Comparison of ENCODE assay signal across 26 cellular contexts in the genomic region with DNA sequence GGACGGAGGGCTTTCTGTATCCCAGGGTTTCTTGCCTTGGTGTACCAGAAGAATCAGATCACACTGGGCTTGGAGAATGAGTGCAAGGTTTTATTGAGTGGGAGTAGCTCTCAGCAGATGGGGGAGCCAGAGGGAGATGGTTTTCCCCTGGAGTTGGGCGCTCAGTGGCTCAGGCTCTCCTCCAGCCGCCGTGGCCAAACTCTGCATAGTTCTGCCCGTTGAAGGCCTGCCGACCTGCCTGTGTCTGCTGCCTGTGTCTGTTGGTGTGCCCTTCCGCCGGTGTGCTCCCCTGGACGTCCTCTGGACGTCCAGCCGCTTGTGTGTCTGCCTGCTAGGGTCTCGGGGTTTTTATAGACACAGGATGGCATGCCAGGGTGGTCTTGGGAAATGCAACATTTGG. TPM values are rescaled to one million over a fixed set of nuclear protein-coding genes. Genes with fewer than 3 reads are reported as not detected.
DNase-seq lines count a peak whose midpoint lies in the region; ATAC-seq, FAIRE-seq and TF ChIP-seq lines count a peak whose summit lies in the region.
"Had no signal": no experiment of that assay in that cellular context is flagged by ENCODE, and none has a peak within 500 bp of the region (broad histone marks: within the 10 kb centered on the region; RNA-seq: fewer than 3 reads in every experiment).

No MANE protein-coding gene starts in this region.

- H3F3A ChIP-seq in neural progenitor cell (ENCODE audit: low read depth) = no peaks in the 10 kb centered on the region

- H3K36me3 Mint-ChIP-seq in neural progenitor cell = no peaks in the 10 kb centered on the region
- H3K36me3 Mint-ChIP-seq in immature natural killer cell = no peaks in the 10 kb centered on the region
- H3K36me3 Mint-ChIP-seq: CD14-positive monocyte had no signal

- H3K9me1 ChIP-seq in K562 (ENCODE audit: control insufficient read depth, insufficient read depth, low read length) = no peaks in the 10 kb centered on the region

- DNase-seq in HepG2 (ENCODE audit: low spot score) = no peak
- no peak for DNase-seq in right lobe of liver
- DNase-seq in K562 (ENCODE audit: extremely low read depth in 1 of 4, low spot score in 3 of 4) = no peak
- DNase-seq in neural progenitor cell (ENCODE audit: low spot score) = no peak
- DNase-seq in H7 = no peak
- no peak for DNase-seq in immature natural killer cell
- DNase-seq in OCI-LY7 (ENCODE audit: low spot score) = no peak
- DNase-seq: 8988T; ACHN; AML-193; BE2C; CD4-positive, alpha-beta T cell; CD8-positive, alpha-beta memory T cell; DMS 273 treated with DMSO at 0.1 percent for 48 hours; DMS79; EL; GDM1; GM23248; HCEC 1CT had no signal

- H4K20me1 ChIP-seq in HepG2 (ENCODE audit: insufficient read depth, low read length) (no peaks in the 10 kb centered on the region), K562 (replicated peaks; ENCODE audit: control insufficient read depth, insufficient read depth, low read length) (no peaks in the 10 kb centered on the region), neural progenitor cell (ENCODE audit: low read depth) (no peaks in the 10 kb centered on the region), OCI-LY7 (ENCODE audit: insufficient read depth, low read length) (no peaks in the 10 kb centered on the region)
- H4K20me1 ChIP-seq: BLaER1 treated with 17β-estradiol and CSF1 and Interleukin-3, amounts not matched to agents 10 nM and 100 nM had no signal

- TF ChIP-seq RAD21 in HepG2 (CRISPR knock-in tag; IDR thresholded peaks at IDR 0.05) (no peak), K562 (CRISPR knock-in tag; conservative IDR thresholded peaks at IDR 0.05 in 1 of 2, IDR thresholded peaks at IDR 0.05 in 1 of 2) (no peak)

- TF ChIP-seq EP300 in HepG2 (IDR thresholded peaks at IDR 0.05; ENCODE audit: low read depth in 2 of 2, low read length in 2 of 2) = no peak
- TF ChIP-seq EP300 in HepG2 (CRISPR knock-in tag; IDR thresholded peaks at IDR 0.05; ENCODE audit: borderline replicate concordance) = no peak
- no peak for TF ChIP-seq EP300 in K562 (IDR thresholded peaks at IDR 0.05; ENCODE audit: low read length)

- H3K36me3 ChIP-seq in HepG2 (replicated peaks in 1 of 2; ENCODE audit: control insufficient read depth in 1 of 2, insufficient read depth in 2 of 2, low read length in 2 of 2) = no peaks in the 10 kb centered on the region
- no peaks in the 10 kb centered on the region for H3K36me3 ChIP-seq in right lobe of liver
- no peaks in the 10 kb centered on the region for H3K36me3 ChIP-seq in K562 (ENCODE audit: control insufficient read depth, insufficient read depth, low read length)
- no peaks in the 10 kb centered on the region for H3K36me3 ChIP-seq in neural progenitor cell
- no peaks in the 10 kb centered on the region for H3K36me3 ChIP-seq in H7 (replicated peaks; ENCODE audit: control insufficient read depth, insufficient read depth, low read length)
- H3K36me3 ChIP-seq in OCI-LY7 (ENCODE audit: insufficient read depth, low read length) = no peaks in the 10 kb centered on the region
- H3K36me3 ChIP-seq: BE2C; BLaER1 treated with 17β-estradiol and CSF1 and Interleukin-3, amounts not matched to agents 10 nM and 100 nM had no signal

- TF ChIP-seq CTCF in HepG2 (CRISPR knock-in tag; IDR thresholded peaks at IDR 0.05) (no peak), right lobe of liver (IDR thresholded peaks at IDR 0.05) (no peak), K562 (IDR thresholded peaks at IDR 0.05 in 2 of 3, conservative IDR thresholded peaks at IDR 0.05 in 1 of 3; ENCODE audit: insufficient read depth in 2 of 3, low read depth in 1 of 3, low read length in 3 of 3) (no peak), neural progenitor cell (IDR thresholded peaks at IDR 0.05) (no peak), OCI-LY7 (conservative IDR thresholded peaks at IDR 0.05; ENCODE audit: low read length) (no peak)

- no peak overlapping the region for H3K27ac ChIP-seq in HepG2 (ENCODE audit: extremely low read length, insufficient read depth, low read length)
- H3K27ac ChIP-seq in right lobe of liver = no peak overlapping the region
- no peak overlapping the region for H3K27ac ChIP-seq in K562 (ENCODE audit: extremely low read depth, low read depth, low read length)
- no peak overlapping the region for H3K27ac ChIP-seq in neural progenitor cell
- no peak overlapping the region for H3K27ac ChIP-seq in OCI-LY7 (ENCODE audit: low read depth, low read length, poor library complexity, severe bottlenecking)
- H3K27ac ChIP-seq: A549; BLaER1 treated with 17β-estradiol and CSF1 and Interleukin-3, amounts not matched to agents 10 nM and 100 nM; GM23248 had no signal

- TF ChIP-seq POLR2A in HepG2 (IDR thresholded peaks at IDR 0.05; ENCODE audit: insufficient read depth in 1 of 2, low read depth in 2 of 2, low read length in 2 of 2) (no peak), right lobe of liver (IDR thresholded peaks at IDR 0.05) (no peak), K562 (conservative IDR thresholded peaks at IDR 0.05) (no peak)

- H3K79me2 ChIP-seq in HepG2 (ENCODE audit: insufficient read depth, low read length) (peaks cover under 1% of the 10 kb centered on the region), K562 (ENCODE audit: control insufficient read depth, insufficient read depth, low read length) (peaks cover 5% of the 10 kb centered on the region; the same call in 2 of the 3 replicates), neural progenitor cell (ENCODE audit: low read depth) (no peaks in the 10 kb centered on the region), OCI-LY7 (ENCODE audit: insufficient read depth, low read depth, low read length) (peaks cover under 1% of the 10 kb centered on the region; the same call in 1 of the 2 replicates)

- H3K9me3 Mint-ChIP-seq in neural progenitor cell = no peaks in the 10 kb centered on the region
- H3K9me3 Mint-ChIP-seq in immature natural killer cell = no peaks in the 10 kb centered on the region
- H3K9me3 Mint-ChIP-seq: CD4-positive, alpha-beta T cell; CD8-positive, alpha-beta memory T cell had no signal

- H3K9me2 ChIP-seq in OCI-LY7 (ENCODE audit: insufficient read depth, low read length) = no peaks in the 10 kb centered on the region

- ATAC-seq in HepG2 (peak; percentile 63), right lobe of liver (no peak), K562 (no peak)
- ATAC-seq: A549, GM12878 had no signal

- BruUV-seq in HepG2 (replicated peaks; lab: Mats Ljungman, UMichigan) (no TSS peak), K562 (replicated peaks; lab: Mats Ljungman, UMichigan) (no TSS peak), OCI-LY7 (replicated peaks; lab: Mats Ljungman, UMichigan) (no TSS peak)

- H3K27me3 ChIP-seq in HepG2 (ENCODE audit: control insufficient read depth in 1 of 2, insufficient read depth in 2 of 2, low read length in 2 of 2) (peaks cover 0 to 10% of the 10 kb centered on the region in 2 experiments; a peak in 3 of 5 replicates), right lobe of liver (no peaks in the 10 kb centered on the region), K562 (ENCODE audit: control insufficient read depth in 2 of 2, insufficient read depth in 2 of 2, low read length in 2 of 2) (no peaks in the 10 kb centered on the region), neural progenitor cell (no peaks in the 10 kb centered on the region), H7 (ENCODE audit: control insufficient read depth, insufficient read depth, low read length) (no peaks in the 10 kb centered on the region)
- H3K27me3 ChIP-seq: BE2C; BLaER1 treated with 17β-estradiol and CSF1 and Interleukin-3, amounts not matched to agents 10 nM and 100 nM had no signal

- no peaks in the 10 kb centered on the region for H3K9me3 ChIP-seq in HepG2 (ENCODE audit: low read length)
- H3K9me3 ChIP-seq in right lobe of liver = no peaks in the 10 kb centered on the region
- no peaks in the 10 kb centered on the region for H3K9me3 ChIP-seq in K562 (replicated peaks; ENCODE audit: control insufficient read depth, insufficient read depth, low read depth, low read length)
- H3K9me3 ChIP-seq in neural progenitor cell (ENCODE audit: low read depth) = no peaks in the 10 kb centered on the region
- no peaks in the 10 kb centered on the region for H3K9me3 ChIP-seq in OCI-LY7 (ENCODE audit: low read length)
- H3K9me3 ChIP-seq: A549; BE2C; BLaER1 treated with 17β-estradiol and CSF1 and Interleukin-3, amounts not matched to agents 10 nM and 100 nM had no signal

- H3K4me1 ChIP-seq in HepG2 (ENCODE audit: insufficient read depth, low read length) (peaks cover 5% of the 10 kb centered on the region; the same call in 1 of the 2 replicates), right lobe of liver (peaks cover 0 to under 1% (median 0%) of the 10 kb centered on the region in 4 donors), K562 (replicated peaks in 1 of 2; ENCODE audit: control insufficient read depth in 2 of 2, insufficient read depth in 2 of 2, low read length in 2 of 2) (peaks cover 9 to 12% of the 10 kb centered on the region in 2 experiments; a peak in 4 of 5 replicates), neural progenitor cell (no peaks in the 10 kb centered on the region), OCI-LY7 (ENCODE audit: insufficient read depth, low read length, poor library complexity, severe bottlenecking) (peaks cover 31% of the 10 kb centered on the region)

- POLR2A ChIA-PET in HepG2 (lab: Yijun Ruan, JAX) = no interaction called here
- POLR2A ChIA-PET in K562 (lab: Yijun Ruan, JAX) = no interaction called here
- POLR2A ChIA-PET in OCI-LY7 (lab: Charles Lee) = interaction anchor here (0.6 kb wide), 1 partner anchor 1098 kb away, joined by 3 read pairs; no protein-coding TSS in a partner anchor

- CTCF ChIA-PET in HepG2 (lab: Yijun Ruan, JAX; ENCODE audit: low intra/inter-chr PET ratio, low total read pairs) = no interaction called here
- CTCF ChIA-PET in K562 (lab: Yijun Ruan, JAX; ENCODE audit: low intra/inter-chr PET ratio) = no interaction called here
- CTCF ChIA-PET in OCI-LY7 (lab: Charles Lee; ENCODE audit: unreplicated experiment) = no interaction called here

- no peaks in the 10 kb centered on the region for H3K27me3 Mint-ChIP-seq in neural progenitor cell (ENCODE audit: insufficient read depth, low read depth)
- peaks cover 0 to 6% (median 5%) of the 10 kb centered on the region in 3 donors for H3K27me3 Mint-ChIP-seq in immature natural killer cell (ENCODE audit: low read depth in 3 of 3)

- no peak overlapping the region for H3K4me3 Mint-ChIP-seq in neural progenitor cell
- H3K4me3 Mint-ChIP-seq in immature natural killer cell = no peak overlapping the region
- H3K4me3 Mint-ChIP-seq: CD14-positive monocyte; CD4-positive, alpha-beta T cell had no signal

- WGBS in HepG2 (ENCODE audit: low lambda C conversion rate) = 13% methylated on average over 3 of the region's 12 CpGs
- 78% methylated on average over 1 of the region's 12 CpGs for WGBS in right lobe of liver (ENCODE audit: insufficient coverage, low coverage, low lambda C conversion rate, missing lambda C conversion rate)
- 66% methylated on average over 10 of the region's 12 CpGs for WGBS in K562 (ENCODE audit: insufficient coverage, low coverage, missing lambda C conversion rate)

- H2AFZ ChIP-seq in HepG2 (ENCODE audit: low read length) (no peak overlapping the region), K562 (ENCODE audit: low read depth, low read length) (peak overlapping the region; percentile 28; the same call in 1 of the 2 replicates), neural progenitor cell (replicated peaks) (peak overlapping the region; percentile 54), OCI-LY7 (ENCODE audit: low read length) (no peak overlapping the region)
- H2AFZ ChIP-seq: GM23248 had no signal

- H3K4me1 Mint-ChIP-seq in neural progenitor cell = peaks cover 7% of the 10 kb centered on the region
- peaks cover 17 to 18% of the 10 kb centered on the region in 2 donors for H3K4me1 Mint-ChIP-seq in immature natural killer cell

- peak overlapping the region; percentile 6 to 48 (median 30); a peak in 3 of 6 replicates for H3K4me3 ChIP-seq in HepG2 (replicated peaks in 1 of 3; ENCODE audit: insufficient read depth in 1 of 3, low read depth in 2 of 3, low read length in 3 of 3)
- no peak overlapping the region for H3K4me3 ChIP-seq in right lobe of liver
- H3K4me3 ChIP-seq in K562 = no peak overlapping the region
- H3K4me3 ChIP-seq in neural progenitor cell = no peak overlapping the region
- no peak overlapping the region for H3K4me3 ChIP-seq in H7 (ENCODE audit: insufficient read depth, low read depth, low read length)
- no peak overlapping the region for H3K4me3 ChIP-seq in OCI-LY7 (ENCODE audit: low read depth, low read length, poor library complexity, severe bottlenecking)
- H3K4me3 ChIP-seq: A549; BLaER1 treated with 17β-estradiol and CSF1 and Interleukin-3, amounts not matched to agents 10 nM and 100 nM; GM12878; GM23248 had no signal

- intact Hi-C loops in HepG2 (cut with micrococcal nuclease; ENCODE audit: unreplicated experiment) (no loop called here), right lobe of liver (cut with DNase I) (loop anchor here in 1 of 2 donors (10.0 kb wide), 1 partner anchor 125 kb away; no protein-coding TSS in a partner anchor), K562 (cut with micrococcal nuclease) (no loop called here), OCI-LY7 (cut with micrococcal nuclease; ENCODE audit: unreplicated experiment) (no loop called here)

- H3K9ac ChIP-seq in HepG2 (ENCODE audit: insufficient read depth, low read depth, low read length) = no peak overlapping the region
- no peak overlapping the region for H3K9ac ChIP-seq in K562 (ENCODE audit: insufficient read depth in 1 of 2, low read depth in 2 of 2, low read length in 2 of 2)
- H3K9ac ChIP-seq in neural progenitor cell = no peak overlapping the region
- H3K9ac ChIP-seq: BLaER1 treated with 17β-estradiol and CSF1 and Interleukin-3, amounts not matched to agents 10 nM and 100 nM; GM23248 had no signal

- H3K27ac Mint-ChIP-seq in neural progenitor cell (no peak overlapping the region), immature natural killer cell (no peak overlapping the region)
- H3K27ac Mint-ChIP-seq: CD14-positive monocyte; CD4-positive, alpha-beta T cell had no signal

- in situ Hi-C loops in HepG2 (cut with HindIII; ENCODE audit: extremely low pct_ligation_motif_present, low pct_unique_long_range_greater_than_20kb) (no loop called here), K562 (cut with MboI) (no loop called here)

- no peak for FAIRE-seq in HepG2 (lab: Jason Lieb, UNC)
- no peak for FAIRE-seq in K562 (lab: Jason Lieb, UNC)
- FAIRE-seq: A549, D721Med, GM12878, GM19239, H54 had no signal

- H3K4me2 ChIP-seq in HepG2 (ENCODE audit: low read depth, low read length) (peak overlapping the region; percentile 66), K562 (ENCODE audit: insufficient read depth, low read length) (no peak overlapping the region), neural progenitor cell (no peak overlapping the region), OCI-LY7 (ENCODE audit: low read length) (no peak overlapping the region)
- H3K4me2 ChIP-seq: A549; BLaER1 treated with 17β-estradiol and CSF1 and Interleukin-3, amounts not matched to agents 10 nM and 100 nM had no signal

RNA-seq across cellular contexts. Expression of a gene that starts 4.5 kb away (rescaled TPM):
- total RNA-seq in HepG2 (2016; rRNA removed; fragmentation: Illumina TruSeq; extraction: Trizol) (9.1 and 15.3 TPM in 2 replicates), right lobe of liver (1 to 10 TPM; 2.5 to 4.3 (median 3.1) TPM), K562 (2014; rRNA removed) (8.2 and 8.4 TPM in 2 replicates), K562 (2014; rRNA removed; fragmentation: Illumina TruSeq; extraction: Trizol) (14.4 and 17.1 TPM in 2 replicates), K562 (2015; rRNA removed; fragmentation: Illumina TruSeq; extraction: Trizol) (11.1 and 12.7 TPM in 2 replicates), K562 (2021) (8.3 and 9.5 TPM in 2 replicates), neural progenitor cell (ENCODE audit: low replicate concordance) (7.0 and 11.8 TPM in 2 replicates), OCI-LY7 (2022) (16.8 and 20.0 TPM in 2 replicates)
- 0.81 and 0.88 TPM in 2 replicates for total RNA-seq in HepG2 (2016; cell fraction: cytosol; rRNA removed; fragmentation: Illumina TruSeq; extraction: Trizol; ENCODE audit: low read depth)
- total RNA-seq in HepG2 (2016; cell fraction: insoluble cytoplasmic fraction; rRNA removed; fragmentation: Illumina TruSeq; extraction: Trizol) = 9.3 and 13.9 TPM in 2 replicates
- 3.3 and 3.7 TPM in 2 replicates for total RNA-seq in HepG2 (2016; cell fraction: membrane; rRNA removed; fragmentation: Illumina TruSeq; extraction: Trizol)
- 10.3 and 11.6 TPM in 2 replicates for total RNA-seq in HepG2 (2016; cell fraction: nucleus; rRNA removed; fragmentation: Illumina TruSeq; extraction: Trizol)
- polyA plus RNA-seq in HepG2 (2011; rRNA removed) (1.9 and 2.4 TPM in 2 replicates), K562 (2011; rRNA removed) (5.3 and 9.1 TPM in 2 replicates), K562 (2014; fragmentation: Illumina TruSeq; extraction: Trizol) (11.0 and 11.5 TPM in 2 replicates), K562 (2014; fragmentation: Nextera tagmentation; extraction: Ambion mirVana) (1 to 10 TPM; 4.3 to 7.5 TPM), K562 (2014; rRNA removed) (7.5 and 8.8 TPM in 2 replicates), immature natural killer cell (10 to 100 TPM in 1 of 3 donors, 1 to 10 TPM in 2; 1.1 to 10.3 (median 3.4) TPM)
- 0.97 and 1.9 TPM in 2 replicates for polyA plus RNA-seq in HepG2 (2011; cell fraction: cytosol; rRNA removed)
- polyA plus RNA-seq in HepG2 (2011; cell fraction: nucleus; rRNA removed) = 1.4 and 1.7 TPM in 2 replicates
- polyA plus RNA-seq in HepG2 (2012) = 3.4 and 4.2 TPM in 2 replicates
- 0.20 and 0.32 TPM in 2 replicates for polyA plus RNA-seq in HepG2 (2016; cell fraction: cytosol; fragmentation: Illumina TruSeq; extraction: Trizol; ENCODE audit: low read depth)
- polyA plus RNA-seq in HepG2 (2016; cell fraction: insoluble cytoplasmic fraction; fragmentation: Illumina TruSeq; extraction: Trizol; ENCODE audit: low read depth) = 9.2 and 10.7 TPM in 2 replicates
- 1.5 TPM in 2 replicates for polyA plus RNA-seq in HepG2 (2016; cell fraction: membrane; fragmentation: Illumina TruSeq; extraction: Trizol; ENCODE audit: low read depth)
- polyA plus RNA-seq in HepG2 (2016; cell fraction: nucleus; fragmentation: Illumina TruSeq; extraction: Trizol; ENCODE audit: insufficient read depth, low read depth) = 6.6 and 9.3 TPM in 2 replicates
- polyA minus RNA-seq in HepG2 (2011; rRNA and poly(A)+ RNA removed; ENCODE audit: low replicate concordance) = 1.7 and 3.2 TPM in 2 replicates
- 2.7 and 4.3 TPM in 2 replicates for polyA minus RNA-seq in HepG2 (2011; cell fraction: cytosol; rRNA and poly(A)+ RNA removed)
- 12.0 and 17.3 TPM in 2 replicates for polyA minus RNA-seq in HepG2 (2011; cell fraction: nucleus; rRNA and poly(A)+ RNA removed)
- 8.0 and 17.7 TPM in 2 replicates for total RNA-seq in K562 (2011; cell fraction: chromatin; rRNA removed; ENCODE audit: low replicate concordance)
- total RNA-seq in K562 (2011; cell fraction: nucleolus; rRNA removed) = 4.1 and 6.8 TPM in 2 replicates
- 7.0 and 7.2 TPM in 2 replicates for total RNA-seq in K562 (2011; cell fraction: nucleoplasm; rRNA removed)
- 1.6 and 2.4 TPM in 2 replicates for polyA plus RNA-seq in K562 (2011; cell fraction: cytosol; rRNA removed)
- 2.1 and 3.7 TPM in 2 replicates for polyA plus RNA-seq in K562 (2011; cell fraction: nucleus; rRNA removed)
- 3.4 and 8.7 TPM in 2 replicates for polyA plus RNA-seq in K562 (2012)
- 14.4 and 20.2 TPM in 2 replicates for polyA minus RNA-seq in K562 (2011; rRNA and poly(A)+ RNA removed)
- polyA minus RNA-seq in K562 (2011; cell fraction: cytosol; rRNA and poly(A)+ RNA removed) = 5.0 and 6.0 TPM in 2 replicates
- 7.1 and 10.2 TPM in 2 replicates for polyA minus RNA-seq in K562 (2011; cell fraction: nucleus; rRNA and poly(A)+ RNA removed)
- total RNA-seq in H7 (2014; rRNA removed; shearing (Covaris generic)) = 5.3 and 7.0 TPM in 2 replicates
- 12.2 and 21.3 TPM in 2 replicates for total RNA-seq in OCI-LY7 (2014; rRNA removed; shearing (Covaris generic))

RNA-seq across cellular contexts. Expression of a gene that starts 20.9 kb away (rescaled TPM):
- total RNA-seq in HepG2 (2016; rRNA removed; fragmentation: Illumina TruSeq; extraction: Trizol) (not detected in 2 replicates), right lobe of liver (1 to 10 TPM in 1 of 6 experiments, under 1 TPM in 4, not detected in 1; 0.25 to 1.7 (median 0.42) TPM), K562 (2014; rRNA removed) (not detected in 2 replicates), K562 (2014; rRNA removed; fragmentation: Illumina TruSeq; extraction: Trizol) (not detected in 2 replicates), K562 (2015; rRNA removed; fragmentation: Illumina TruSeq; extraction: Trizol) (not detected in 2 replicates), K562 (2021) (not detected in 2 replicates), neural progenitor cell (ENCODE audit: low replicate concordance) (0.19 TPM in 1 of 2 replicates, not detected in the other), OCI-LY7 (2022) (not detected in 2 replicates)
- total RNA-seq in HepG2 (2016; cell fraction: cytosol; rRNA removed; fragmentation: Illumina TruSeq; extraction: Trizol; ENCODE audit: low read depth) = not detected in 2 replicates
- total RNA-seq in HepG2 (2016; cell fraction: insoluble cytoplasmic fraction; rRNA removed; fragmentation: Illumina TruSeq; extraction: Trizol) = not detected in 2 replicates
- total RNA-seq in HepG2 (2016; cell fraction: membrane; rRNA removed; fragmentation: Illumina TruSeq; extraction: Trizol) = 0.06 TPM in 1 of 2 replicates, not detected in the other
- not detected in 2 replicates for total RNA-seq in HepG2 (2016; cell fraction: nucleus; rRNA removed; fragmentation: Illumina TruSeq; extraction: Trizol)
- polyA plus RNA-seq in HepG2 (2011; rRNA removed) (0.05 TPM in 1 of 2 replicates, not detected in the other), K562 (2011; rRNA removed) (not detected in 2 replicates), K562 (2014; fragmentation: Illumina TruSeq; extraction: Trizol) (not detected in 2 replicates), K562 (2014; fragmentation: Nextera tagmentation; extraction: Ambion mirVana) (not detected), K562 (2014; rRNA removed) (not detected in 2 replicates), immature natural killer cell (not detected)
- polyA plus RNA-seq in HepG2 (2011; cell fraction: cytosol; rRNA removed) = 0.03 and 0.04 TPM in 2 replicates
- not detected in 2 replicates for polyA plus RNA-seq in HepG2 (2011; cell fraction: nucleus; rRNA removed)
- not detected in 2 replicates for polyA plus RNA-seq in HepG2 (2012)
- 0.05 TPM in 1 of 2 replicates, not detected in the other for polyA plus RNA-seq in HepG2 (2016; cell fraction: cytosol; fragmentation: Illumina TruSeq; extraction: Trizol; ENCODE audit: low read depth)
- polyA plus RNA-seq in HepG2 (2016; cell fraction: insoluble cytoplasmic fraction; fragmentation: Illumina TruSeq; extraction: Trizol; ENCODE audit: low read depth) = not detected in 2 replicates
- polyA plus RNA-seq in HepG2 (2016; cell fraction: membrane; fragmentation: Illumina TruSeq; extraction: Trizol; ENCODE audit: low read depth) = 0.08 TPM in 1 of 2 replicates, not detected in the other
- not detected in 2 replicates for polyA plus RNA-seq in HepG2 (2016; cell fraction: nucleus; fragmentation: Illumina TruSeq; extraction: Trizol; ENCODE audit: insufficient read depth, low read depth)
- not detected in 2 replicates for polyA minus RNA-seq in HepG2 (2011; rRNA and poly(A)+ RNA removed; ENCODE audit: low replicate concordance)
- polyA minus RNA-seq in HepG2 (2011; cell fraction: cytosol; rRNA and poly(A)+ RNA removed) = not detected in 2 replicates
- polyA minus RNA-seq in HepG2 (2011; cell fraction: nucleus; rRNA and poly(A)+ RNA removed) = not detected in 2 replicates
- total RNA-seq in K562 (2011; cell fraction: chromatin; rRNA removed; ENCODE audit: low replicate concordance) = not detected in 2 replicates
- total RNA-seq in K562 (2011; cell fraction: nucleolus; rRNA removed) = not detected in 2 replicates
- total RNA-seq in K562 (2011; cell fraction: nucleoplasm; rRNA removed) = not detected in 2 replicates
- not detected in 2 replicates for polyA plus RNA-seq in K562 (2011; cell fraction: cytosol; rRNA removed)
- not detected in 2 replicates for polyA plus RNA-seq in K562 (2011; cell fraction: nucleus; rRNA removed)
- not detected in 2 replicates for polyA plus RNA-seq in K562 (2012)
- not detected in 2 replicates for polyA minus RNA-seq in K562 (2011; rRNA and poly(A)+ RNA removed)
- polyA minus RNA-seq in K562 (2011; cell fraction: cytosol; rRNA and poly(A)+ RNA removed) = not detected in 2 replicates
- not detected in 2 replicates for polyA minus RNA-seq in K562 (2011; cell fraction: nucleus; rRNA and poly(A)+ RNA removed)
- 0.07 and 0.15 TPM in 2 replicates for total RNA-seq in H7 (2014; rRNA removed; shearing (Covaris generic))
- not detected in 2 replicates for total RNA-seq in OCI-LY7 (2014; rRNA removed; shearing (Covaris generic))
- total RNA-seq: CD4-positive, alpha-beta T cell; CD8-positive, alpha-beta memory T cell; GM12878; GM23248 had no signal
- polyA plus RNA-seq: CD14-positive monocyte; CD8-positive, alpha-beta memory T cell; GM12878 had no signal

Comparison
In these comparisons a context has a peak if more than half of its experiments do, and no peak if none do; other contexts are left out.
1. H3K4me3 ChIP-seq: peak in HepG2 (3 of 3); none in right lobe of liver (0 of 3), K562 (single experiment), neural progenitor cell (single experiment), H7 (single experiment) and OCI-LY7 (single experiment).
2. H2AFZ ChIP-seq: peak in K562 (single experiment) and neural progenitor cell (single experiment); none in HepG2 (single experiment) and OCI-LY7 (single experiment).